ENCODE assay signal across 10 cellular contexts in the genomic region with DNA sequence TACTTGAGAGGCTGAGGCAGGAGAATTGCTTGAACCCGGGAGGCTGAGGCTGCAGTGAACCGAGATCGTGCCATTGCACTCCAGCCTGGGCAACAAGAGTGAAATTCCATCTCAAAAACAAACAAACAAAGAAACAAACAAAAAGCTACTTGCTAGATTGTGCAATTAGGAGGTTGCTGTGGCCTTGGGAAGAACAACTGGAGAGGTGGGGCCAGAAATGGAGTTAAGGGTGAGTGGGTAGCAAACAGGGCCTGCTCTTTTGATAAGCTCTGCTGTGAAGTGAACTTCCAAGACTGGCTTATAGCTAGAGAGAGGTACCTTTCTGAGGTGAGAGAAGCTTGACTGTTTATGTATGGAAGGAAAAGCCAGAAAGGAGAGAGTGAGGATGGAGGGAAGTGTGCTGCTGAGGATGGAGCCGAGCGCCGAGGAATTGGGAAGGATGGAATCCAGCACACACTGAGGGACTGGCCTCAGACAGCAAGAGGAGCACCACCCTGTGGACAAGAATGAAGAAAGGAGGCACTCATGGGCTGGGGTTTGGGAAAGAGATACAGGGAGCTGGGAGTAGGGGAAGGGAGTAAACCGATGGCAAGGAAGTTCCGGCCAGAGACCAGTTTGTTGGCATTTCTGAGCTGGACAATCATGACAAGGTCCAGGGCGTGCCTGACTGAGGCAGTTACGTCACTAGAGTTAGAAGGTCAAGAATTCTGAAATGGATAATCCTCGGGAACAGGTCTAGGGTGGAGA. TPM values are rescaled to one million over a fixed set of nuclear protein-coding genes. Genes with fewer than 3 reads are reported as not detected.
A peak's percentile ranks its signal among the peaks of the same experiment; 100 is the strongest.
DNase-seq lines count a peak whose midpoint lies in the region; ATAC-seq and TF ChIP-seq lines count a peak whose summit lies in the region.
"Had no signal": no experiment of that assay in that cellular context is flagged by ENCODE, and none has a peak within 500 bp of the region (broad histone marks: within the 10 kb centered on the region; RNA-seq: fewer than 3 reads in every experiment).

No MANE protein-coding gene starts in this region.

- H4K20me1 ChIP-seq in H9 (ENCODE audit: control insufficient read depth, insufficient read depth, insufficient read length): no peaks in the 10 kb centered on the region

- H3K23me2 ChIP-seq in H9 (ENCODE audit: insufficient read length, low read depth, low read length, poor library complexity, severe bottlenecking): no peaks in the 10 kb centered on the region

- no peak overlapping the region for H3K56ac ChIP-seq in H9 (ENCODE audit: insufficient read length, low read depth, low read length)

- no peak overlapping the region for H2AFZ ChIP-seq in H9 (ENCODE audit: low read length)

- H3K23ac ChIP-seq in H9 (ENCODE audit: insufficient read length, low read depth, low read length): no peak overlapping the region

- no CpG with 5 or more reads among the region's 11 CpGs for WGBS in H9 (ENCODE audit: extremely low coverage, insufficient read length, low lambda C conversion rate)

- H3K4ac ChIP-seq in H9 (ENCODE audit: low read depth, low read length): no peak overlapping the region

- H3K36me3 Mint-ChIP-seq in H9 (ENCODE audit: insufficient read depth in 1 of 3, low read depth in 3 of 3): peaks cover 0 to 3% (median 0%) of the 10 kb centered on the region in 3 experiments; a peak in 1 of 7 replicates
- no peaks in the 10 kb centered on the region for H3K36me3 Mint-ChIP-seq in naive thymus-derived CD8-positive, alpha-beta T cell
- H3K36me3 Mint-ChIP-seq: activated naive CD8-positive, alpha-beta T cell had no signal

- no peak overlapping the region for H2BK15ac ChIP-seq in H9 (ENCODE audit: low read depth, low read length)

- no peak overlapping the region for H3K27ac ChIP-seq in H9 (ENCODE audit: insufficient read length, low read depth, low read length)
- H3K27ac ChIP-seq in VCaP: peak overlapping the region; percentile 99; the same call in 1 of the 2 replicates

- H4K91ac ChIP-seq in H9 (ENCODE audit: insufficient read length, low read depth, low read length): no peak overlapping the region

- H2AK5ac ChIP-seq in H9 (ENCODE audit: insufficient read length, low read length): no peak overlapping the region

- H3K14ac ChIP-seq in H9 (ENCODE audit: insufficient read depth, low read length): no peak overlapping the region

- ATAC-seq in left cardiac atrium: peak; percentile 70 to 87
- ATAC-seq in naive thymus-derived CD8-positive, alpha-beta T cell: no peak
- ATAC-seq in GM21825 (IDR thresholded peaks at IDR 0.05; ENCODE audit: unreplicated experiment): no peak

- H3K27me3 ChIP-seq in H9 (ENCODE audit: insufficient read depth, low read length): no peaks in the 10 kb centered on the region

- peak; percentile 83 for DNase-seq in H9
- peak; percentile 28 for DNase-seq in left cardiac atrium
- DNase-seq in stromal cell of bone marrow (ENCODE audit: low read depth): peak; percentile 54
- DNase-seq in naive thymus-derived CD8-positive, alpha-beta T cell: no peak
- DNase-seq in NCI-H2029 (lab: John Stamatoyannopoulos, UW): no peak
- DNase-seq: NCI-H524 treated with DMSO at 0.1 percent for 48 hours had no signal

- H4K5ac ChIP-seq in H9 (ENCODE audit: insufficient read length, low read depth, low read length): no peak overlapping the region

- no peaks in the 10 kb centered on the region for H3K79me2 ChIP-seq in H9 (ENCODE audit: insufficient read depth, low read length)

- H3K27ac Mint-ChIP-seq in H9: peak overlapping the region in 2 of 3 experiments; percentile 18 to 87; a peak in 5 of 7 replicates
- peak overlapping the region in 2 of 10 donors; percentile 11 to 77 for H3K27ac Mint-ChIP-seq in naive thymus-derived CD8-positive, alpha-beta T cell
- H3K27ac Mint-ChIP-seq: activated naive CD8-positive, alpha-beta T cell had no signal

- POLR2A ChIA-PET in naive thymus-derived CD8-positive, alpha-beta T cell (lab: Charles Lee): no interaction called here

- no peak overlapping the region for H2BK5ac ChIP-seq in H9 (ENCODE audit: insufficient read length, low read length)

- no peak overlapping the region for H3K4me2 ChIP-seq in H9 (ENCODE audit: insufficient read depth, insufficient read length, low read length)

- H3K9me3 Mint-ChIP-seq in H9: no peaks in the 10 kb centered on the region; a peak in 1 of 5 replicates
- no peaks in the 10 kb centered on the region for H3K9me3 Mint-ChIP-seq in naive thymus-derived CD8-positive, alpha-beta T cell

- H3K9ac ChIP-seq in H9 (ENCODE audit: extremely low read depth, insufficient read length, low read length): no peak overlapping the region

- TF ChIP-seq CTCF in H9 (conservative IDR thresholded peaks at IDR 0.05) (peak; percentile 69), VCaP (conservative IDR thresholded peaks at IDR 0.05) (no peak; the same call in 1 of the 2 replicates)

- H2BK12ac ChIP-seq in H9 (ENCODE audit: insufficient read length, low read depth, low read length): no peak overlapping the region

- H3K27me3 Mint-ChIP-seq in H9 (ENCODE audit: low read depth): no peaks in the 10 kb centered on the region
- no peaks in the 10 kb centered on the region for H3K27me3 Mint-ChIP-seq in naive thymus-derived CD8-positive, alpha-beta T cell
- H3K27me3 Mint-ChIP-seq: activated naive CD8-positive, alpha-beta T cell had no signal

- H3K79me1 ChIP-seq in H9 (ENCODE audit: insufficient read depth, low read depth, low read length, poor library complexity, severe bottlenecking): no peaks in the 10 kb centered on the region

- intact Hi-C loops in left cardiac atrium (cut with DNase I): no loop called here

- no peak overlapping the region for H3K18ac ChIP-seq in H9 (ENCODE audit: insufficient read length, low read depth, low read length)

- H2BK120ac ChIP-seq in H9 (ENCODE audit: low read depth, low read length, poor library complexity, severe bottlenecking): no peak overlapping the region

- H2BK20ac ChIP-seq in H9 (ENCODE audit: low read depth, low read length, poor library complexity, severe bottlenecking): no peak overlapping the region

- no peak overlapping the region for H3K4me3 Mint-ChIP-seq in H9
- no peak overlapping the region for H3K4me3 Mint-ChIP-seq in naive thymus-derived CD8-positive, alpha-beta T cell
- H3K4me3 Mint-ChIP-seq: activated naive CD8-positive, alpha-beta T cell had no signal

- 0 out of 2 replicates have a peak, but pooled peaks cover 3% of the 10 kb centered on the region for H3K4me1 ChIP-seq in H9 (ENCODE audit: insufficient read depth, low read length)

- peaks cover 15 to 22% of the 10 kb centered on the region in 2 experiments for H3K4me1 Mint-ChIP-seq in H9
- H3K4me1 Mint-ChIP-seq in naive thymus-derived CD8-positive, alpha-beta T cell: peaks cover 2 to 16% (median 6%) of the 10 kb centered on the region in 4 donors

- H3K9me3 ChIP-seq in H9 (ENCODE audit: control insufficient read depth, low read depth, low read length): no peaks in the 10 kb centered on the region

- H4K8ac ChIP-seq in H9 (replicated peaks; ENCODE audit: insufficient read length, low read depth, low read length): no peak overlapping the region

- H3T11ph ChIP-seq in H9 (ENCODE audit: low read length): no peak overlapping the region

RNA-seq across cellular contexts. Expression of a gene that starts 7.0 kb away (rescaled TPM):
- total RNA-seq in H9 (2021) (0.13 TPM in 1 of 2 replicates, not detected in the other), left cardiac atrium (not detected)
- total RNA-seq in naive thymus-derived CD8-positive, alpha-beta T cell: not detected
- not detected for polyA plus RNA-seq in naive thymus-derived CD8-positive, alpha-beta T cell
- total RNA-seq: temporal lobe had no signal

RNA-seq across cellular contexts. Expression of a gene that starts 38.3 kb away (rescaled TPM):
- total RNA-seq in H9 (2021) (14.0 and 14.3 TPM in 2 replicates), left cardiac atrium (not detected)
- not detected for total RNA-seq in naive thymus-derived CD8-positive, alpha-beta T cell
- not detected for polyA plus RNA-seq in naive thymus-derived CD8-positive, alpha-beta T cell

RNA-seq across cellular contexts. Expression of a gene that starts 45.6 kb away (rescaled TPM):
- total RNA-seq in H9 (2021) (64.4 and 69.6 TPM in 2 replicates), left cardiac atrium (10 to 100 TPM; 38.9 to 45.0 TPM)
- total RNA-seq in naive thymus-derived CD8-positive, alpha-beta T cell: 10 to 100 TPM; 80.8 to 94.7 TPM
- 10 to 100 TPM; 48.1 to 63.9 (median 58.3) TPM for polyA plus RNA-seq in naive thymus-derived CD8-positive, alpha-beta T cell

Comparison
In these comparisons a context has a peak if more than half of its experiments do, and no peak if none do; other contexts are left out.
1. DNase-seq: peak in H9 (single experiment), left cardiac atrium (single experiment) and stromal cell of bone marrow (single experiment); none in naive thymus-derived CD8-positive, alpha-beta T cell (0 of 10) and NCI-H2029 (single experiment).
2. ATAC-seq: peak in left cardiac atrium (2 of 2); none in naive thymus-derived CD8-positive, alpha-beta T cell (0 of 2) and GM21825 (single experiment).
3. RNA of a gene that starts 38.3 kb away (total RNA-seq): 14.0 to 14.3 TPM in H9; not detected in left cardiac atrium and not detected in naive thymus-derived CD8-positive, alpha-beta T cell; every median in the first group is over 10 times any median in the second.